10 cellular contexts compared by ENCODE assay signal in genomic region chr16:57800213-57801097, GRCh38. TPM values are rescaled to one million over a fixed set of nuclear protein-coding genes. Genes with fewer than 3 reads are reported as not detected.
A peak's percentile ranks its signal among the peaks of the same experiment; 100 is the strongest.
DNase-seq lines count a peak whose midpoint lies in the region; ATAC-seq and TF ChIP-seq lines count a peak whose summit lies in the region.
"Had no signal": no experiment of that assay in that cellular context is flagged by ENCODE, and none has a peak within 500 bp of the region (broad histone marks: within the 10 kb centered on the region; RNA-seq: fewer than 3 reads in every experiment).

No MANE protein-coding gene starts in this region.

- TF ChIP-seq POLR2A in uterus (IDR thresholded peaks at IDR 0.05) = no peak

- no peaks in the 10 kb centered on the region for H3K27me3 Mint-ChIP-seq in chondrocyte (ENCODE audit: low read depth)

- H3K27me3 ChIP-seq in cardiac muscle cell = no peaks in the 10 kb centered on the region
- H3K27me3 ChIP-seq in muscle layer of colon (ENCODE audit: control insufficient read depth in 1 of 2, insufficient read depth in 2 of 2, low read length in 2 of 2) = no peaks in the 10 kb centered on the region
- H3K27me3 ChIP-seq in uterus = no peaks in the 10 kb centered on the region

- peak overlapping the region; percentile 74 for H3K9ac ChIP-seq in muscle layer of colon (ENCODE audit: low read length)

- no peaks in the 10 kb centered on the region for H3K9me3 Mint-ChIP-seq in chondrocyte (ENCODE audit: low read depth)
- no peaks in the 10 kb centered on the region for H3K9me3 Mint-ChIP-seq in activated naive CD4-positive, alpha-beta T cell treated with anti-CD3 and anti-CD28 coated beads, Interleukin-2, amount 50 U/mL, for 72 hours

- DNase-seq in cardiac muscle cell (ENCODE audit: low read depth in 1 of 2, low spot score in 1 of 2) (no peak), cardiac septum (ENCODE audit: low spot score) (no peak), chondrocyte (ENCODE audit: low spot score) (no peak), uterus (no peak)
- DNase-seq in activated T-cell treated with anti-CD3 and anti-CD28 coated beads, Interleukin-2, amount 50 U/mL, for 48 hours = no peak
- DNase-seq in activated naive CD4-positive, alpha-beta T cell treated with anti-CD3 and anti-CD28 coated beads, Interleukin-2, amount 50 U/mL, for 72 hours (ENCODE audit: low spot score in 2 of 2) = no peak
- DNase-seq: CD4-positive, CD25-positive, alpha-beta regulatory T cell; NK-92 treated with Interleukin-12 subunit alpha and Interleukin-12 subunit beta, amount 100 ng/mL, for 24 hours had no signal

- H3K4me3 ChIP-seq in cardiac muscle cell = no peak overlapping the region
- H3K4me3 ChIP-seq in muscle layer of colon (ENCODE audit: low read depth in 1 of 2, low read length in 2 of 2) = peak overlapping the region; percentile 13 to 75
- no peak overlapping the region for H3K4me3 ChIP-seq in uterus

- H3K36me3 Mint-ChIP-seq in chondrocyte (ENCODE audit: low read depth) = peaks cover 5% of the 10 kb centered on the region
- peaks cover 7% of the 10 kb centered on the region in 2 donors for H3K36me3 Mint-ChIP-seq in activated naive CD4-positive, alpha-beta T cell treated with anti-CD3 and anti-CD28 coated beads, Interleukin-2, amount 50 U/mL, for 72 hours

- no peak for TF ChIP-seq CTCF in cardiac muscle cell (IDR thresholded peaks at IDR 0.05; ENCODE audit: low read depth, low read length)
- no peak for TF ChIP-seq CTCF in chondrocyte (IDR thresholded peaks at IDR 0.05)
- no peak for TF ChIP-seq CTCF in uterus (IDR thresholded peaks at IDR 0.05)

- peak overlapping the region; percentile 92 for H3K27ac Mint-ChIP-seq in chondrocyte (ENCODE audit: unreplicated experiment)
- H3K27ac Mint-ChIP-seq in activated naive CD4-positive, alpha-beta T cell treated with anti-CD3 and anti-CD28 coated beads, Interleukin-2, amount 50 U/mL, for 72 hours = no peak overlapping the region

- H3K4me1 ChIP-seq in cardiac muscle cell (ENCODE audit: low read depth) (peaks cover 45% of the 10 kb centered on the region), muscle layer of colon (ENCODE audit: insufficient read depth, low read length) (peaks cover 47% of the 10 kb centered on the region), uterus (peaks cover 0 to 23% of the 10 kb centered on the region in 2 donors)

- peaks cover 70% of the 10 kb centered on the region for H3K4me1 Mint-ChIP-seq in chondrocyte (ENCODE audit: low read depth)

- no peak for ATAC-seq in GM18909 (IDR thresholded peaks at IDR 0.05; ENCODE audit: poor library complexity, unreplicated experiment)
- no peak for ATAC-seq in activated naive CD4-positive, alpha-beta T cell treated with anti-CD3 and anti-CD28 coated beads, Interleukin-2, amount 50 U/mL, for 72 hours

- peak overlapping the region; percentile 96 for H3K27ac ChIP-seq in cardiac muscle cell
- no peak overlapping the region for H3K27ac ChIP-seq in muscle layer of colon (ENCODE audit: low read depth, low read length)
- H3K27ac ChIP-seq in uterus = peak overlapping the region; percentile 12 to 91

- intact Hi-C loops in cardiac septum (cut with DNase I) (loop anchor here (2.0 to 10.0 kb wide), 4 partner anchors 14 to 184 kb away; no protein-coding TSS in a partner anchor), uterus (cut with DNase I; ENCODE audit: low total_unique reads) (no loop called here)

- H3K9me3 ChIP-seq in cardiac muscle cell (ENCODE audit: low read depth) (no peaks in the 10 kb centered on the region), muscle layer of colon (ENCODE audit: low read length) (no peaks in the 10 kb centered on the region), uterus (no peaks in the 10 kb centered on the region)

- no peaks in the 10 kb centered on the region for H3K36me3 ChIP-seq in cardiac muscle cell
- H3K36me3 ChIP-seq in muscle layer of colon (ENCODE audit: insufficient read depth, low read length) = peaks cover 5% of the 10 kb centered on the region
- no peaks in the 10 kb centered on the region for H3K36me3 ChIP-seq in uterus

- peak overlapping the region; percentile 84 for H3K4me3 Mint-ChIP-seq in chondrocyte (ENCODE audit: unreplicated experiment)

RNA-seq across cellular contexts. Expression of gene KIFC3, which starts 1.8 kb away (rescaled TPM):
- total RNA-seq in cardiac muscle cell (28.4 and 50.1 TPM in 2 replicates), cardiac septum (70.1 TPM), chondrocyte (74.4 to 135 TPM (median 75.6 TPM) in 3 replicates), uterus (10 to 100 TPM in 2 of 4 donors, 1 to 10 TPM in 2; 3.2 to 44.2 (median 17.4) TPM)
- 24.8 and 33.0 TPM in 2 replicates for polyA plus RNA-seq in cardiac muscle cell
- total RNA-seq in activated naive CD4-positive, alpha-beta T cell treated with anti-CD3 and anti-CD28 coated beads, Interleukin-2, amount 50 U/mL, for 72 hours = under 1 TPM; 0.16 to 0.64 TPM
- polyA plus RNA-seq: CD4-positive, CD25-positive, alpha-beta regulatory T cell had no signal

Comparison
In these comparisons a context has a peak if more than half of its experiments do, and no peak if none do; other contexts are left out.
1. H3K4me3 ChIP-seq: peak in muscle layer of colon (2 of 2); none in cardiac muscle cell (single experiment) and uterus (0 of 2).